In genomic region chr1:10771789-10772188, GRCh38 we compare ENCODE assay signal across 28 cellular contexts. TPM values are rescaled to one million over a fixed set of nuclear protein-coding genes. Genes with fewer than 3 reads are reported as not detected.
DNase-seq lines count a peak whose midpoint lies in the region; ATAC-seq and TF ChIP-seq lines count a peak whose summit lies in the region.
"Had no signal": no experiment of that assay in that cellular context is flagged by ENCODE, and none has a peak within 500 bp of the region (broad histone marks: within the 10 kb centered on the region; RNA-seq: fewer than 3 reads in every experiment).

No MANE protein-coding gene starts in this region.

- DNase-seq in NCI-H2171 treated with DMSO at 0.1 percent for 48 hours (lab: John Stamatoyannopoulos, UW) = peak; percentile 52
- no peak for DNase-seq in NCI-H2171 (lab: John Stamatoyannopoulos, UW)
- DNase-seq in NCI-H2107 (lab: John Stamatoyannopoulos, UW) = peak; percentile 32
- DNase-seq in prostate gland (ENCODE audit: low spot score) = peak; percentile 51
- DNase-seq in midbrain (lab: John Stamatoyannopoulos, UW) = no peak
- no peak for DNase-seq in osteocyte (ENCODE audit: extremely low spot score, unreplicated experiment)
- no peak for DNase-seq in NOMO-1 (lab: John Stamatoyannopoulos, UW; ENCODE audit: unreplicated experiment in 2 of 2)
- DNase-seq: activated CD4-positive, alpha-beta memory T cell treated with anti-CD3 and anti-CD28 coated beads, Interleukin-2, amount 10 ng/mL, durations not matched to agents 7 days and 5 days; activated CD4-positive, CD25-positive, alpha-beta regulatory T cell treated with anti-CD3 and anti-CD28 coated beads, Interleukin-2, amount 50 U/mL, for 72 hours; activated naive CD4-positive, alpha-beta T cell treated with anti-CD3 and anti-CD28 coated beads, Interleukin-2, amount 50 U/mL, for 16 hours; amniotic stem cell; CD4-positive, CD25-positive, alpha-beta regulatory T cell; effector CD4-positive, alpha-beta T cell; EL; GOT3; left cardiac atrium; NCI-H1930; NCI-H524; occipital lobe; stimulated activated CD8-positive, alpha-beta memory T cell treated with anti-CD3 and anti-CD28 coated beads, Interleukin-4, amount 100 ng/mL, for 48 hours; transverse colon had no signal

- H3K27me3 Mint-ChIP-seq in osteocyte (ENCODE audit: unreplicated experiment) = peaks cover 36% of the 10 kb centered on the region

- no peaks in the 10 kb centered on the region for H3K36me3 Mint-ChIP-seq in osteocyte (ENCODE audit: unreplicated experiment)
- H3K36me3 Mint-ChIP-seq: CD4-positive, CD25-positive, alpha-beta regulatory T cell; memory B cell had no signal

- no peaks in the 10 kb centered on the region for H3K36me3 ChIP-seq in prostate gland
- H3K36me3 ChIP-seq: heart left ventricle, transverse colon had no signal

- H3K9me3 ChIP-seq in prostate gland = no peaks in the 10 kb centered on the region
- H3K9me3 ChIP-seq: heart left ventricle, transverse colon had no signal

- H3K27ac ChIP-seq in prostate gland = peak overlapping the region; percentile 83 to 85
- H3K27ac ChIP-seq: epithelial cell of prostate had no signal

- H3K27me3 ChIP-seq in prostate gland (replicated peaks; ENCODE audit: insufficient read depth) = no peaks in the 10 kb centered on the region
- H3K27me3 ChIP-seq: heart left ventricle, transverse colon had no signal

- intact Hi-C loops in prostate gland (cut with DNase I) = no loop called here

- no peak for TF ChIP-seq POLR2A in prostate gland (IDR thresholded peaks at IDR 0.05)

- H3K4me1 ChIP-seq in prostate gland (replicated peaks) = peaks cover 46% of the 10 kb centered on the region

- no peaks in the 10 kb centered on the region for H3K9me3 Mint-ChIP-seq in osteocyte (ENCODE audit: unreplicated experiment)
- H3K9me3 Mint-ChIP-seq: activated CD4-positive, alpha-beta memory T cell treated with anti-CD3 and anti-CD28 coated beads, Interleukin-2, amount 10 ng/mL, durations not matched to agents 7 days and 5 days; activated T-helper 17 cell treated with anti-CD3 and anti-CD28 coated beads, Interleukin-2, amount 50 U/mL, for 72 hours; memory B cell had no signal

- WGBS in prostate gland = 30% methylated on average over 8 of the region's 8 CpGs

- TF ChIP-seq CTCF in prostate gland (IDR thresholded peaks at IDR 0.05) = no peak
- no peak for TF ChIP-seq CTCF in osteocyte (IDR thresholded peaks at IDR 0.05)

- ATAC-seq in esophagus mucosa = peak; percentile 33
- ATAC-seq: activated T-helper 17 cell treated with anti-CD3 and anti-CD28 coated beads, Interleukin-2, amount 50 U/mL, for 72 hours; GM12878; heart left ventricle; HepG2; left cardiac atrium had no signal

- no peak overlapping the region for H3K27ac Mint-ChIP-seq in osteocyte (ENCODE audit: unreplicated experiment)
- H3K27ac Mint-ChIP-seq: activated CD4-positive, alpha-beta memory T cell treated with anti-CD3 and anti-CD28 coated beads, Interleukin-2, amount 10 ng/mL, durations not matched to agents 7 days and 5 days; activated T-helper 17 cell treated with anti-CD3 and anti-CD28 coated beads, Interleukin-2, amount 50 U/mL, for 72 hours; CD4-positive, CD25-positive, alpha-beta regulatory T cell; memory B cell had no signal

- H3K4me3 Mint-ChIP-seq in osteocyte (ENCODE audit: unreplicated experiment) = no peak overlapping the region
- H3K4me3 Mint-ChIP-seq: activated CD4-positive, alpha-beta memory T cell treated with anti-CD3 and anti-CD28 coated beads, Interleukin-2, amount 10 ng/mL, durations not matched to agents 7 days and 5 days; activated T-helper 17 cell treated with anti-CD3 and anti-CD28 coated beads, Interleukin-2, amount 50 U/mL, for 72 hours; CD4-positive, CD25-positive, alpha-beta regulatory T cell; memory B cell had no signal

- no peak overlapping the region for H3K4me3 ChIP-seq in prostate gland
- H3K4me3 ChIP-seq: GM12878, heart left ventricle, transverse colon had no signal

- no peaks in the 10 kb centered on the region for H3K4me1 Mint-ChIP-seq in osteocyte (ENCODE audit: unreplicated experiment)
- H3K4me1 Mint-ChIP-seq: activated CD4-positive, alpha-beta memory T cell treated with anti-CD3 and anti-CD28 coated beads, Interleukin-2, amount 10 ng/mL, durations not matched to agents 7 days and 5 days; activated T-helper 17 cell treated with anti-CD3 and anti-CD28 coated beads, Interleukin-2, amount 50 U/mL, for 72 hours; CD4-positive, CD25-positive, alpha-beta regulatory T cell; memory B cell had no signal

RNA-seq across cellular contexts. Expression of gene CASZ1, which starts 24.7 kb away (rescaled TPM):
- total RNA-seq in esophagus mucosa (22.8 TPM), prostate gland (10 to 100 TPM; 90.9 to 96.9 TPM), osteocyte (1.2 and 1.8 TPM in 2 replicates)

Comparison
In these comparisons a context has a peak if more than half of its experiments do, and no peak if none do; other contexts are left out.
1. DNase-seq: peak in NCI-H2171 treated with DMSO at 0.1 percent for 48 hours (single experiment), NCI-H2107 (single experiment) and prostate gland (single experiment); none in NCI-H2171 (single experiment), midbrain (single experiment), osteocyte (single experiment) and NOMO-1 (0 of 2).